ENCODE assay signal across 11 cellular contexts in genomic region chr2:172307800-172308199, GRCh38.
DNase-seq lines count a peak whose midpoint lies in the region; ATAC-seq, FAIRE-seq and TF ChIP-seq lines count a peak whose summit lies in the region.
"Had no signal": no experiment of that assay in that cellular context is flagged by ENCODE, and none has a peak within 500 bp of the region (broad histone marks: within the 10 kb centered on the region; RNA-seq: fewer than 3 reads in every experiment).

No MANE protein-coding gene starts in this region.

- FAIRE-seq in bronchial epithelial cell (lab: Jason Lieb, UNC) = no peak

- H3K27me3 ChIP-seq in bronchial epithelial cell (ENCODE audit: control insufficient read depth, insufficient read depth, low read length) = no peaks in the 10 kb centered on the region

- ATAC-seq in GM18520 (IDR thresholded peaks at IDR 0.05; ENCODE audit: unreplicated experiment) = no peak
- ATAC-seq in natural killer cell = no peak

- H3K4me1 Mint-ChIP-seq in natural killer cell = no peaks in the 10 kb centered on the region

- no peak overlapping the region for H3K4me3 ChIP-seq in bronchial epithelial cell (ENCODE audit: low read depth, low read length)
- H3K4me3 ChIP-seq: lower lobe of right lung had no signal

- no peaks in the 10 kb centered on the region for H3K9me3 Mint-ChIP-seq in natural killer cell
- H3K9me3 Mint-ChIP-seq: CD4-positive, alpha-beta T cell had no signal

- H3K36me3 Mint-ChIP-seq in natural killer cell = no peaks in the 10 kb centered on the region

- no peaks in the 10 kb centered on the region for H3K27me3 Mint-ChIP-seq in natural killer cell (ENCODE audit: low read depth in 2 of 2)
- H3K27me3 Mint-ChIP-seq: CD4-positive, alpha-beta T cell had no signal

- DNase-seq in COR-L47 (lab: John Stamatoyannopoulos, UW) (peak; percentile 58), NCI-H2029 treated with DMSO at 0.1 percent for 48 hours (lab: John Stamatoyannopoulos, UW) (peak; percentile 16), bronchial epithelial cell (ENCODE audit: low read depth) (peak; percentile 22), lung microvascular endothelial cell (ENCODE audit: low read depth in 2 of 2) (peak; percentile 87 to 92), RPMI8226 (no peak), natural killer cell (no peak)
- no peak for DNase-seq in activated CD4-positive, alpha-beta T cell treated with anti-CD3 and anti-CD28 coated beads for 48 hours
- DNase-seq: CD4-positive, alpha-beta T cell; lower lobe of right lung; NCI-H345 had no signal

- no peak overlapping the region for H3K27ac Mint-ChIP-seq in natural killer cell
- H3K27ac Mint-ChIP-seq: CD4-positive, alpha-beta T cell had no signal

- no peak overlapping the region for H3K4me3 Mint-ChIP-seq in natural killer cell
- H3K4me3 Mint-ChIP-seq: CD4-positive, alpha-beta T cell had no signal

- TF ChIP-seq CTCF in bronchial epithelial cell (IDR thresholded peaks at IDR 0.05; ENCODE audit: insufficient read depth, low read length, severe bottlenecking) (no peak), natural killer cell (IDR thresholded peaks at IDR 0.05) (no peak)

- no peaks in the 10 kb centered on the region for H3K36me3 ChIP-seq in bronchial epithelial cell (ENCODE audit: control insufficient read depth, insufficient read depth, low read length)
- H3K36me3 ChIP-seq: lower lobe of right lung had no signal

- intact Hi-C loops in natural killer cell (cut with micrococcal nuclease) = no loop called here

Comparison
In these comparisons a context has a peak if more than half of its experiments do, and no peak if none do; other contexts are left out.
1. DNase-seq: peak in COR-L47 (single experiment), NCI-H2029 treated with DMSO at 0.1 percent for 48 hours (single experiment), bronchial epithelial cell (single experiment) and lung microvascular endothelial cell (2 of 2); none in RPMI8226 (single experiment), natural killer cell (single experiment) and activated CD4-positive, alpha-beta T cell treated with anti-CD3 and anti-CD28 coated beads for 48 hours (single experiment).